In genomic region chr11:47892546-47893276, GRCh38 we compare ENCODE assay signal across 1 cellular context.
TF ChIP-seq lines count a peak whose summit lies in the region.

No MANE protein-coding gene starts in this region.

TF ChIP-seq in K562, 482 proteins besides CTCF, POLR2A, EP300 and RAD21:
- TF ChIP-seq ZBTB33 (CRISPR knock-in tag; IDR thresholded peaks at IDR 0.05) = 0 out of 2 replicates have a peak, but pooled peaks have one; percentile 34
- TF ChIP-seq PCBP1 (IDR thresholded peaks at IDR 0.05; ENCODE audit: low read depth, low read length, poor library complexity, severe bottlenecking) = peak; percentile 42
TF ChIP-seq in K562: peak in this region for 2; not testable (repeated sequence) for 480.
